8 cellular contexts compared by ENCODE assay signal in the genomic region with DNA sequence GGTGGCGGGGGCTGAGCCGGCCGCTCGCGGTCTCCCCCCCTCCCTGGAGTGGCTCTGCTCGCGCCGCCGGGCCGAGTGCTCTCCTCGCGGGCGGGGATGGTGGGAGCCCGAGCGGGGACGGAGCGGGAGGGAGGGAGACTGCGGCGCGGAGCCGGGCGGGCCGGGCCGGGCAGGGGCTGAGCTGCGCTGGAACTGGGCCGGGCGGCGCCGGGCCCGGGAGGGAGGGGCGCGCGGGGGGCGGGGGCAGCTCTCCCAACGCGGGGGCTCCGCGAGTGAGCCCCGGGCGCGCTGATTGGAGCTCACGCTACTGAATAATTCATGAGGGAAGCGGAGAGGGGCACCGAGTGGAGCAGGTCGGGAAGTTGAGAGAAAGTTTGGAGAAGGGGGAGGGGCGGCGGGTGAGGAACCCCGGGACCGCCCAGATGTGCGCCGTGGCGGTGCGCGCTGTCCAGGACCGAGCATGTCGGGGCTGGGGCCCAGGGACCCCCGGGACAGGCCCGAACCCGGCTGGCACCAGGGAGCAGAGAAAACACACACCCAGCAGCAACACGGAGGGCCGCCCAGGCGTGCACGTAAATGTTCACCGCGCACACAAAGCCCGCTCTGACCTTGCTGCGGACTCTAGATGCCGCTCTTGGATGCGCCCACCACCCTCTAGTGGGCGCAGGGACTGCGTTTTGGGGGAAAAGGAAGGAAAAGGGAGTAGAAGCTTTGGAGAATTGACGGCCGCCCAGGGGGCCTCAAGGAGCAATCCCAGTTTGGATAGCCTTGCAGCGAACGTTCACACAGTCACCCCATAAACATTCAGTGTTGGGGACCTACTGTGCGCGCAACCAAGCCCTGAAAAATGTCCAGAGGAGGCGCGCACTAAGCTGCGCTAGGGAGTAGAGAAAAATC. TPM values are rescaled to one million over a fixed set of nuclear protein-coding genes. Genes with fewer than 3 reads are reported as not detected.
A peak's percentile ranks its signal among the peaks of the same experiment; 100 is the strongest.
DNase-seq lines count a peak whose midpoint lies in the region; ATAC-seq and TF ChIP-seq lines count a peak whose summit lies in the region.

Gene EPHB4 (minus strand): TSS at position 194 of the 897 bp plus-strand sequence. CDS start 493 bp downstream, outside the sequence.

- DNase-seq in HFF-Myc (ENCODE audit: extremely low read depth, low read depth) (peak; percentile 56), T1000 (lab: John Stamatoyannopoulos, UW) (peak; percentile 57), epithelial cell of proximal tubule (ENCODE audit: low read depth) (no peak), upper lobe of right lung (peak; percentile 89), AML-193 (lab: John Stamatoyannopoulos, UW) (no peak)

- H3K4me1 ChIP-seq in BLaER1 (peaks cover 49% of the 10 kb centered on the region), mononuclear cell (ENCODE audit: insufficient read depth, low read length) (peaks cover 31% of the 10 kb centered on the region), upper lobe of right lung (peaks cover 23% of the 10 kb centered on the region)

- H3K4me3 ChIP-seq in BLaER1 (peak within 1 kb of the TSS; percentile 94), HFF-Myc (replicated peaks; ENCODE audit: low read depth, low read length) (peak within 1 kb of the TSS; percentile 94), epithelial cell of proximal tubule (ENCODE audit: low read depth, low read length) (peak within 1 kb of the TSS; percentile 65), mononuclear cell (ENCODE audit: low read length) (peak within 1 kb of the TSS; percentile 20), upper lobe of right lung (peak within 1 kb of the TSS; percentile 64)

- H4K20me1 ChIP-seq in BLaER1: peaks cover 38% of the 10 kb centered on the region

- peak within 1 kb of the TSS; percentile 92 for H3K27ac ChIP-seq in BLaER1
- H3K27ac ChIP-seq in upper lobe of right lung: peak within 1 kb of the TSS; percentile 78

- peak within 1 kb of the TSS; percentile 95 for H3K9ac ChIP-seq in BLaER1

- intact Hi-C loops in upper lobe of right lung (cut with DNase I): no loop called here

- H3K4me2 ChIP-seq in BLaER1: peak within 1 kb of the TSS; percentile 95

- H3K9me3 ChIP-seq in BLaER1 (no peaks in the 10 kb centered on the region), mononuclear cell (ENCODE audit: low read depth, low read length) (no peaks in the 10 kb centered on the region), upper lobe of right lung (no peaks in the 10 kb centered on the region)

- peaks cover 21% of the 10 kb centered on the region for H3K36me3 ChIP-seq in BLaER1
- H3K36me3 ChIP-seq in upper lobe of right lung: peaks cover 14% of the 10 kb centered on the region

- H3K27me3 ChIP-seq in BLaER1 (no peaks in the 10 kb centered on the region), mononuclear cell (ENCODE audit: insufficient read depth, low read length) (peaks cover 29% of the 10 kb centered on the region), upper lobe of right lung (no peaks in the 10 kb centered on the region)

- ATAC-seq in upper lobe of right lung (peak; percentile 87), HG02798 (IDR thresholded peaks at IDR 0.05; ENCODE audit: poor library complexity, unreplicated experiment) (no peak)

- TF ChIP-seq CTCF in HFF-Myc (IDR thresholded peaks at IDR 0.05; ENCODE audit: low read depth, low read length, missing control alignments): peak; percentile 66
- peak; percentile 42 for TF ChIP-seq CTCF in epithelial cell of proximal tubule (conservative IDR thresholded peaks at IDR 0.05; ENCODE audit: low read depth, low read length)
- peak; percentile 19 for TF ChIP-seq CTCF in upper lobe of right lung (IDR thresholded peaks at IDR 0.05)

RNA-seq across cellular contexts. Expression of gene EPHB4, which starts in this region (rescaled TPM):
- total RNA-seq in epithelial cell of proximal tubule (70.3 and 99.1 TPM in 2 replicates), mononuclear cell (4.1 TPM), upper lobe of right lung (117 TPM)

Comparison
In these comparisons a context has a peak if more than half of its experiments do, and no peak if none do; other contexts are left out.
1. RNA of gene EPHB4 (total RNA-seq): 117 TPM in upper lobe of right lung (single experiment) and 70.3 to 99.1 TPM in epithelial cell of proximal tubule; 4.1 TPM in mononuclear cell (single experiment); every median in the first group is over 10 times any median in the second.
2. H3K4me3 ChIP-seq: peak in every context shown above with its lines; median percentile 94 in BLaER1; 94 in HFF-Myc; 65 in epithelial cell of proximal tubule; 64 in upper lobe of right lung; 20 in mononuclear cell.
3. DNase-seq: peak in HFF-Myc (single experiment), T1000 (single experiment) and upper lobe of right lung (single experiment); none in epithelial cell of proximal tubule (single experiment) and AML-193 (0 of 2).
4. Peak in every context shown above with its lines, with median percentiles within 50 percentile points of each other: CTCF ChIP-seq.